In the genomic region with DNA sequence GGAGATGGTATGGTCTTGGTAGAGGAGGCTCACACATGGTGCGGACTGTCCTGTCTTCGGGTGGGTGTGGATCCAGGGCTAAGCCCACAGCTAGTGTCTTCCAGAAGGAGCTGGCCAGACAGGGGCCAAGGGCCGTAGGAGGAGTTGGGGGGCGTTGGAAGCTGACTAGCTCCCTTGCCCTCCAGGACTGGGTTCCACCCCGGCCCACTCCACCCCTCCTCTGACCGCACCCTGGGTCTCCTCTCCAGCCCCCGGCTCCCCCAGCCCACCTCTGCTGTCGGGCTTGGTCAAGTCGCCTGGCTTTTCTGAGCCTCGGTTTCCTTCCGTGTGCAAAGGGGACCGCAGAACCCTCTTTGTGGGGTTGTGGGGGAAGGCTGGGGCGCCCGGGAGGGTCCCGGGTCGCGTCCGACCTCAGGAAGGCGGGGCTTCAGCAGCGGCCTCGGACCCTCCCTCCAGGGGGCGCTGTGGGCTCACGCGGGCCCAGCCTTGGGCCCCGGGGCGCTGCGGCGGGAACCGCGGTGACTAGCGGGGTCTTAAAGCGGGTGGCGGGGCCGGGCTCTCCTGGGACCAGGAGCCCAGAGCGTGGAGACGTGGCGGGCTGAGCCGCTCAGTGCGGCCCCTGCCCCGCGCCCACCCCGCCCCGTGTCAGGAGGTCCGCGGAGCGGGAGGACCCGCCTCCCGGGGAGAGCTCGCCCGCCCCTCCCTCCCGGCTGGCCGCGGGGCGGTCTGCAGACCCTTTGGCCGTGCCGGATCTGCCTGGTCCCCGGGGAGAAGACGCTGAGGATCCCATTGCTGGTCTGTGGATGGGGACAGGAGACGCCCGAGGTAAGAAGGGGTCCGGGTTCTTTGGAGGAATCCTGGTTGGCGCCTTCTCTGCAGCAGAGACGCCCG, we compare ENCODE assay signal across 8 cellular contexts. TPM values are rescaled to one million over a fixed set of nuclear protein-coding genes. Genes with fewer than 3 reads are reported as not detected.
A peak's percentile ranks its signal among the peaks of the same experiment; 100 is the strongest.
DNase-seq lines count a peak whose midpoint lies in the region; ATAC-seq and TF ChIP-seq lines count a peak whose summit lies in the region.

No MANE protein-coding gene starts in this region.

- H3K27me3 Mint-ChIP-seq in activated CD4-positive, alpha-beta memory T cell treated with anti-CD3 and anti-CD28 coated beads for 36 hours: peaks cover 20% of the 10 kb centered on the region
- peaks cover 28% of the 10 kb centered on the region for H3K27me3 Mint-ChIP-seq in endodermal cell (ENCODE audit: insufficient read depth)

- ATAC-seq in upper lobe of left lung (ENCODE audit: low FRiP score in 2 of 2) (peak in 1 of 2 donors; percentile 67), GM21360 (IDR thresholded peaks at IDR 0.05; ENCODE audit: unreplicated experiment) (no peak)

- TF ChIP-seq EP300 in neural cell (conservative IDR thresholded peaks at IDR 0.05; ENCODE audit: poor library complexity, severe bottlenecking): no peak
- no peak for TF ChIP-seq EP300 in upper lobe of left lung (IDR thresholded peaks at IDR 0.05)

- no peaks in the 10 kb centered on the region for H3F3A ChIP-seq in neural cell (ENCODE audit: insufficient read depth, low read length, poor library complexity, severe bottlenecking)

- peak; percentile 68 for TF ChIP-seq CTCF in GM06990 (IDR thresholded peaks at IDR 0.05; ENCODE audit: insufficient read depth, low read length, poor library complexity, severe bottlenecking)
- peak; percentile 98 for TF ChIP-seq CTCF in endodermal cell (conservative IDR thresholded peaks at IDR 0.05)
- TF ChIP-seq CTCF in neural cell (IDR thresholded peaks at IDR 0.05; ENCODE audit: poor library complexity, severe bottlenecking): peak; percentile 62
- TF ChIP-seq CTCF in upper lobe of left lung (IDR thresholded peaks at IDR 0.05): peak; percentile 48 to 70 (median 56)

- H3K9me3 ChIP-seq in endodermal cell (ENCODE audit: control insufficient read depth, low read length): no peaks in the 10 kb centered on the region
- no peaks in the 10 kb centered on the region for H3K9me3 ChIP-seq in neural cell (ENCODE audit: low read length)
- H3K9me3 ChIP-seq in upper lobe of left lung: no peaks in the 10 kb centered on the region

- POLR2A ChIA-PET in activated CD4-positive, alpha-beta memory T cell treated with anti-CD3 and anti-CD28 coated beads for 36 hours (lab: Charles Lee): no interaction called here

- no peaks in the 10 kb centered on the region for H3K9me3 Mint-ChIP-seq in activated CD4-positive, alpha-beta memory T cell treated with anti-CD3 and anti-CD28 coated beads for 36 hours
- no peaks in the 10 kb centered on the region for H3K9me3 Mint-ChIP-seq in endodermal cell

- H3K36me3 Mint-ChIP-seq in activated CD4-positive, alpha-beta memory T cell treated with anti-CD3 and anti-CD28 coated beads for 36 hours: no peaks in the 10 kb centered on the region
- no peaks in the 10 kb centered on the region for H3K36me3 Mint-ChIP-seq in endodermal cell (ENCODE audit: low read depth)

- 13 to 16% methylated on average over 14 to 64 of the region's 64 CpGs for WGBS in endodermal cell (ENCODE audit: insufficient coverage in 1 of 2, insufficient read length in 1 of 2), 2 experiments
- 14 to 17% methylated on average over 13 to 26 of the region's 64 CpGs for WGBS in upper lobe of left lung, 2 donors

- H3K27ac ChIP-seq in endodermal cell (ENCODE audit: low read depth, low read length): no peak overlapping the region
- H3K27ac ChIP-seq in neural cell (ENCODE audit: low read length): peak overlapping the region; percentile 28
- H3K27ac ChIP-seq in upper lobe of left lung: no peak overlapping the region

- H3K4me1 ChIP-seq in endodermal cell (ENCODE audit: control insufficient read depth, insufficient read depth, low read length) (no peaks in the 10 kb centered on the region), upper lobe of left lung (peaks cover 10 to 14% (median 11%) of the 10 kb centered on the region in 4 donors)

- no peak overlapping the region for H3K27ac Mint-ChIP-seq in activated CD4-positive, alpha-beta memory T cell treated with anti-CD3 and anti-CD28 coated beads for 36 hours
- H3K27ac Mint-ChIP-seq in endodermal cell: no peak overlapping the region

- H3K9ac ChIP-seq in endodermal cell (ENCODE audit: extremely low read depth, low read length, poor library complexity, severe bottlenecking) (peak overlapping the region; percentile 20), neural cell (ENCODE audit: low read length) (peak overlapping the region; percentile 49)

- H3K27me3 ChIP-seq in GM06990 (replicated peaks; ENCODE audit: control insufficient read depth, insufficient read depth, low read length) (peaks cover 1% of the 10 kb centered on the region), endodermal cell (ENCODE audit: control insufficient read depth, insufficient read depth, low read length, poor library complexity, severe bottlenecking) (peaks cover 33% of the 10 kb centered on the region), neural cell (ENCODE audit: insufficient read depth, low read depth, low read length) (no peaks in the 10 kb centered on the region), upper lobe of left lung (peaks cover 1 to 19% (median 12%) of the 10 kb centered on the region in 4 donors)

- DNase-seq in GM06990 (ENCODE audit: extremely low read depth, insufficient read length) (peak; percentile 50), NCI-H146 treated with DMSO at 0.1 percent for 48 hours (lab: John Stamatoyannopoulos, UW; ENCODE audit: unreplicated experiment) (peak; percentile 43), endodermal cell (peak; percentile 92), upper lobe of left lung (peak in 1 of 2 donors; percentile 91), NCI-H526 treated with DMSO at 0.1 percent for 48 hours (lab: John Stamatoyannopoulos, UW) (no peak)
- peak; percentile 76 for DNase-seq in activated CD4-positive, alpha-beta memory T cell treated with anti-CD3 and anti-CD28 coated beads for 36 hours

- H3K4me1 Mint-ChIP-seq in activated CD4-positive, alpha-beta memory T cell treated with anti-CD3 and anti-CD28 coated beads for 36 hours (ENCODE audit: low read depth): peaks cover 7% of the 10 kb centered on the region
- H3K4me1 Mint-ChIP-seq in endodermal cell: no peaks in the 10 kb centered on the region

- no peaks in the 10 kb centered on the region for H4K20me1 ChIP-seq in neural cell (ENCODE audit: insufficient read depth)

- H3K4me2 ChIP-seq in neural cell (ENCODE audit: low read length): no peak overlapping the region

- no peaks in the 10 kb centered on the region for H3K36me3 ChIP-seq in GM06990 (ENCODE audit: control insufficient read depth, insufficient read depth, low read length)
- no peaks in the 10 kb centered on the region for H3K36me3 ChIP-seq in endodermal cell (ENCODE audit: control insufficient read depth, insufficient read depth, low read length)
- no peaks in the 10 kb centered on the region for H3K36me3 ChIP-seq in neural cell (ENCODE audit: insufficient read depth, low read length)
- peaks cover 0 to 8% (median 3%) of the 10 kb centered on the region in 4 donors for H3K36me3 ChIP-seq in upper lobe of left lung

- H3K79me2 ChIP-seq in neural cell (replicated peaks; ENCODE audit: insufficient read depth, low read length): no peaks in the 10 kb centered on the region

- TF ChIP-seq RAD21 in neural cell (conservative IDR thresholded peaks at IDR 0.05): peak; percentile 39

- H3K4me3 ChIP-seq in GM06990 (replicated peaks; ENCODE audit: low read depth, low read length): no peak overlapping the region
- peak overlapping the region; percentile 77 for H3K4me3 ChIP-seq in endodermal cell (ENCODE audit: low read length)
- peak overlapping the region; percentile 59 for H3K4me3 ChIP-seq in neural cell (ENCODE audit: low read length)
- H3K4me3 ChIP-seq in upper lobe of left lung: peak overlapping the region in 3 of 4 donors; percentile 9 to 45 (median 44)

- intact Hi-C loops in activated CD4-positive, alpha-beta memory T cell treated with anti-CD3 and anti-CD28 coated beads for 36 hours (cut with micrococcal nuclease): loop anchor here (1.0 kb wide), 1 partner anchor 18 kb away; no protein-coding TSS in a partner anchor

- H2AFZ ChIP-seq in neural cell (ENCODE audit: low read depth, low read length): no peak overlapping the region

- H3K4me3 Mint-ChIP-seq in activated CD4-positive, alpha-beta memory T cell treated with anti-CD3 and anti-CD28 coated beads for 36 hours: peak overlapping the region; percentile 10
- peak overlapping the region; percentile 63 for H3K4me3 Mint-ChIP-seq in endodermal cell

- TF ChIP-seq POLR2A in upper lobe of left lung (IDR thresholded peaks at IDR 0.05): no peak

- no peaks in the 10 kb centered on the region for H3K9me2 ChIP-seq in neural cell (ENCODE audit: insufficient read depth, low read length)

- CTCF ChIA-PET in activated CD4-positive, alpha-beta memory T cell treated with anti-CD3 and anti-CD28 coated beads for 36 hours (lab: Charles Lee): interaction anchor here (0.6 to 3.6 kb wide), 11 partner anchors 10 to 147 kb away, joined by 3 to 33 read pairs (median 4); partner anchors contain the start of genes LKAAEAR1 and TCEA2

RNA-seq across cellular contexts. Expression of gene NPBWR2, which starts 5.4 kb away (rescaled TPM):
- total RNA-seq in activated CD4-positive, alpha-beta memory T cell treated with anti-CD3 and anti-CD28 coated beads for 36 hours: not detected
- total RNA-seq in endodermal cell: not detected
- not detected for polyA plus RNA-seq in endodermal cell (2013, experiment 1 of 2)
- not detected for polyA plus RNA-seq in endodermal cell (2013, experiment 2 of 2)
- not detected in 2 replicates for polyA plus RNA-seq in neural cell
- polyA minus RNA-seq in neural cell: not detected in 2 replicates
- not detected for total RNA-seq in upper lobe of left lung

RNA-seq across cellular contexts. Expression of gene LKAAEAR1, which starts 17.8 kb away (rescaled TPM):
- not detected for total RNA-seq in activated CD4-positive, alpha-beta memory T cell treated with anti-CD3 and anti-CD28 coated beads for 36 hours
- total RNA-seq in endodermal cell (not detected), upper lobe of left lung (1 to 10 TPM in 4 of 6 donors, not detected in 2; 1.3 to 7.8 (median 4.9) TPM)
- polyA plus RNA-seq in endodermal cell (2013, experiment 1 of 2): not detected
- not detected for polyA plus RNA-seq in endodermal cell (2013, experiment 2 of 2)
- 9.3 and 16.3 TPM in 2 replicates for polyA plus RNA-seq in neural cell
- polyA minus RNA-seq in neural cell: 1.4 and 1.9 TPM in 2 replicates

RNA-seq across cellular contexts. Expression of gene OPRL1, which starts 22.1 kb away (rescaled TPM):
- under 1 TPM; 0.63 to 0.71 TPM for total RNA-seq in activated CD4-positive, alpha-beta memory T cell treated with anti-CD3 and anti-CD28 coated beads for 36 hours
- total RNA-seq in endodermal cell (1 to 10 TPM; 4.1 to 5.5 TPM), upper lobe of left lung (1 to 10 TPM; 1.7 to 3.1 (median 2.6) TPM)
- 3.0 TPM for polyA plus RNA-seq in endodermal cell (2013, experiment 1 of 2)
- polyA plus RNA-seq in endodermal cell (2013, experiment 2 of 2): 2.8 TPM
- 18.3 and 18.4 TPM in 2 replicates for polyA plus RNA-seq in neural cell
- 22.6 and 26.1 TPM in 2 replicates for polyA minus RNA-seq in neural cell

RNA-seq across cellular contexts. Expression of gene RGS19, which starts 22.7 kb away (rescaled TPM):
- total RNA-seq in activated CD4-positive, alpha-beta memory T cell treated with anti-CD3 and anti-CD28 coated beads for 36 hours: 10 to 100 TPM; 43.2 to 44.4 TPM
- 10 to 100 TPM; 14.6 to 15.8 TPM for total RNA-seq in endodermal cell
- polyA plus RNA-seq in endodermal cell (2013, experiment 1 of 2): 10.7 TPM
- polyA plus RNA-seq in endodermal cell (2013, experiment 2 of 2): 10.8 TPM
- 2.6 and 3.4 TPM in 2 replicates for polyA plus RNA-seq in neural cell
- polyA minus RNA-seq in neural cell: 1.5 and 2.5 TPM in 2 replicates
- total RNA-seq in upper lobe of left lung: 10 to 100 TPM; 21.5 to 70.8 (median 55.6) TPM

RNA-seq across cellular contexts. Expression of gene TCEA2, which starts 39.0 kb away (rescaled TPM):
- 10 to 100 TPM; 27.3 to 29.9 TPM for total RNA-seq in activated CD4-positive, alpha-beta memory T cell treated with anti-CD3 and anti-CD28 coated beads for 36 hours
- total RNA-seq in endodermal cell: 100 to 1,000 TPM in 1 of 2 donors, 10 to 100 TPM in 1; 64.3 to 110 TPM
- 82.9 TPM for polyA plus RNA-seq in endodermal cell (2013, experiment 1 of 2)
- polyA plus RNA-seq in endodermal cell (2013, experiment 2 of 2): 77.1 TPM
- 87.7 and 103 TPM in 2 replicates for polyA plus RNA-seq in neural cell
- 39.2 and 39.9 TPM in 2 replicates for polyA minus RNA-seq in neural cell
- total RNA-seq in upper lobe of left lung: 10 to 100 TPM; 21.7 to 56.0 (median 28.4) TPM
